In genomic region chr1:206931709-206932108, GRCh38 we compare ENCODE assay signal across 17 cellular contexts. TPM values are rescaled to one million over a fixed set of nuclear protein-coding genes. Genes with fewer than 3 reads are reported as not detected.
DNase-seq lines count a peak whose midpoint lies in the region; ATAC-seq and TF ChIP-seq lines count a peak whose summit lies in the region.
"Had no signal": no experiment of that assay in that cellular context is flagged by ENCODE, and none has a peak within 500 bp of the region (broad histone marks: within the 10 kb centered on the region; RNA-seq: fewer than 3 reads in every experiment).

No MANE protein-coding gene starts in this region.

- H3K27ac ChIP-seq in cardiac muscle cell (no peak overlapping the region), OCI-LY7 (ENCODE audit: low read depth, low read length, poor library complexity, severe bottlenecking) (no peak overlapping the region), tibial nerve (no peak overlapping the region), upper lobe of right lung (no peak overlapping the region)
- H3K27ac ChIP-seq: gastrocnemius medialis, HL-60, SJSA1 had no signal

- intact Hi-C loops in Right ventricle myocardium inferior (cut with DNase I) (loop anchor here (10.0 kb wide), 1 partner anchor 143 kb away; no protein-coding TSS in a partner anchor), OCI-LY7 (cut with micrococcal nuclease; ENCODE audit: unreplicated experiment) (loop anchor here (5.0 kb wide), 1 partner anchor 121 kb away; the partner anchor contains the start of genes PFKFB2 and YOD1), upper lobe of right lung (cut with DNase I) (no loop called here)

- no peak for TF ChIP-seq POLR2A in tibial nerve (IDR thresholded peaks at IDR 0.05)

- no TSS peak for BruUV-seq in OCI-LY7 (replicated peaks; lab: Mats Ljungman, UMichigan)

- H3K27me3 ChIP-seq in cardiac muscle cell (no peaks in the 10 kb centered on the region), tibial nerve (no peaks in the 10 kb centered on the region), upper lobe of right lung (no peaks in the 10 kb centered on the region)
- H3K27me3 ChIP-seq: gastrocnemius medialis, MG63, SJSA1 had no signal

- no peak overlapping the region for H2AFZ ChIP-seq in OCI-LY7 (ENCODE audit: low read length)

- no peaks in the 10 kb centered on the region for H3K4me1 ChIP-seq in cardiac muscle cell (ENCODE audit: low read depth)
- H3K4me1 ChIP-seq in OCI-LY7 (ENCODE audit: insufficient read depth, low read length, poor library complexity, severe bottlenecking), result peaks cover 17% of the 10 kb centered on the region
- H3K4me1 ChIP-seq in tibial nerve, result peaks cover 0 to 14% (median 0%) of the 10 kb centered on the region in 4 donors
- no peaks in the 10 kb centered on the region for H3K4me1 ChIP-seq in upper lobe of right lung
- H3K4me1 ChIP-seq: gastrocnemius medialis, SJSA1 had no signal

- no peaks in the 10 kb centered on the region for H3K9me2 ChIP-seq in OCI-LY7 (ENCODE audit: insufficient read depth, low read length)

- CTCF ChIA-PET in OCI-LY7 (lab: Charles Lee; ENCODE audit: unreplicated experiment), result interaction anchor here (0.8 to 1.5 kb wide), 5 partner anchors 10 to 301 kb away, joined by 3 to 6 read pairs (median 4); partner anchors contain the start of gene FCMR

- H3K9me3 ChIP-seq in cardiac muscle cell (ENCODE audit: low read depth), result no peaks in the 10 kb centered on the region
- H3K9me3 ChIP-seq in OCI-LY7 (ENCODE audit: low read length), result no peaks in the 10 kb centered on the region
- H3K9me3 ChIP-seq in tibial nerve, result no peaks in the 10 kb centered on the region
- no peaks in the 10 kb centered on the region for H3K9me3 ChIP-seq in upper lobe of right lung
- H3K9me3 ChIP-seq: gastrocnemius medialis, MG63, SJSA1 had no signal

- TF ChIP-seq EP300 in tibial nerve (IDR thresholded peaks at IDR 0.05), result no peak

- WGBS in tibial nerve, 2 donors, result 73 to 81% methylated on average over 6 of the region's 6 CpGs

- no peaks in the 10 kb centered on the region for H3K79me2 ChIP-seq in OCI-LY7 (ENCODE audit: insufficient read depth, low read depth, low read length)

- ATAC-seq in Right ventricle myocardium inferior, result no peak
- ATAC-seq in upper lobe of right lung, result no peak
- ATAC-seq in HG02852 (IDR thresholded peaks at IDR 0.05; ENCODE audit: unreplicated experiment), result no peak
- ATAC-seq: gastrocnemius medialis, left ventricle myocardium superior had no signal

- POLR2A ChIA-PET in OCI-LY7 (lab: Charles Lee), result interaction anchor here (1.0 to 3.8 kb wide), 3 partner anchors 10 to 19 kb away, joined by 4 to 23 read pairs (median 4); partner anchors contain the start of gene FCMR

- no peak for DNase-seq in cardiac muscle cell (ENCODE audit: low read depth in 1 of 2, low spot score in 1 of 2)
- no peak for DNase-seq in Right ventricle myocardium inferior (ENCODE audit: missing footprints)
- peak; percentile 25 for DNase-seq in OCI-LY7 (ENCODE audit: low spot score)
- no peak for DNase-seq in fibroblast of the aortic adventitia (ENCODE audit: low read depth)
- no peak for DNase-seq in NCI-H2107 (lab: John Stamatoyannopoulos, UW)
- DNase-seq in tibial nerve (ENCODE audit: low spot score in 2 of 2), result no peak
- DNase-seq in upper lobe of right lung, result no peak
- DNase-seq: activated CD4-positive, CD25-positive, alpha-beta regulatory T cell treated with anti-CD3 and anti-CD28 coated beads, Interleukin-2, amount 50 U/mL, for 72 hours; gastrocnemius medialis; left ventricle myocardium superior; MG63; NCI-H510A treated with DMSO at 0.1 percent for 48 hours; stimulated activated CD4-positive, alpha-beta T cell treated with anti-CD3 and anti-CD28 coated beads, Interleukin-2, amount 100 ng/mL, for 48 hours had no signal

- no peaks in the 10 kb centered on the region for H3K36me3 ChIP-seq in cardiac muscle cell
- no peaks in the 10 kb centered on the region for H3K36me3 ChIP-seq in OCI-LY7 (ENCODE audit: insufficient read depth, low read length)
- no peaks in the 10 kb centered on the region for H3K36me3 ChIP-seq in tibial nerve
- no peaks in the 10 kb centered on the region for H3K36me3 ChIP-seq in upper lobe of right lung
- H3K36me3 ChIP-seq: gastrocnemius medialis, MG63, SJSA1 had no signal

- TF ChIP-seq CTCF in cardiac muscle cell (IDR thresholded peaks at IDR 0.05; ENCODE audit: low read depth, low read length), result peak; percentile 11
- peak; percentile 33; the same call in 1 of the 2 replicates for TF ChIP-seq CTCF in OCI-LY7 (conservative IDR thresholded peaks at IDR 0.05; ENCODE audit: low read length)
- TF ChIP-seq CTCF in fibroblast of the aortic adventitia (IDR thresholded peaks at IDR 0.05; ENCODE audit: insufficient read depth, low read length), result peak; percentile 18
- TF ChIP-seq CTCF in tibial nerve (IDR thresholded peaks at IDR 0.05), result no peak
- no peak for TF ChIP-seq CTCF in upper lobe of right lung (IDR thresholded peaks at IDR 0.05)

- no peak overlapping the region for H3K4me2 ChIP-seq in OCI-LY7 (ENCODE audit: low read length)

- H4K20me1 ChIP-seq in OCI-LY7 (ENCODE audit: insufficient read depth, low read length), result no peaks in the 10 kb centered on the region

- H3K4me3 ChIP-seq in cardiac muscle cell (no peak overlapping the region), OCI-LY7 (ENCODE audit: low read depth, low read length, poor library complexity, severe bottlenecking) (no peak overlapping the region), fibroblast of the aortic adventitia (ENCODE audit: low read depth, low read length) (no peak overlapping the region), tibial nerve (no peak overlapping the region), upper lobe of right lung (no peak overlapping the region)
- H3K4me3 ChIP-seq: gastrocnemius medialis, MG63, SJSA1 had no signal

RNA-seq across cellular contexts. Expression of gene FCMR, which starts 10.0 kb away (rescaled TPM):
- total RNA-seq in cardiac muscle cell (not detected in 2 replicates), Right ventricle myocardium inferior (6.3 TPM), OCI-LY7 (2022) (9.2 and 10.6 TPM in 2 replicates), fibroblast of the aortic adventitia (ENCODE audit: low replicate concordance) (not detected in 2 replicates), tibial nerve (1 to 10 TPM; 1.8 to 3.1 (median 2.6) TPM), upper lobe of right lung (12.6 TPM)
- not detected in 2 replicates for polyA plus RNA-seq in cardiac muscle cell
- total RNA-seq in OCI-LY7 (2014; rRNA removed; shearing (Covaris generic)), result 3.2 and 5.2 TPM in 2 replicates
- total RNA-seq: osteocyte had no signal

RNA-seq across cellular contexts. Expression of gene PIGR, which starts 14.6 kb away (rescaled TPM):
- total RNA-seq in cardiac muscle cell, result not detected in 2 replicates
- not detected in 2 replicates for polyA plus RNA-seq in cardiac muscle cell
- total RNA-seq in Right ventricle myocardium inferior, result not detected
- total RNA-seq in OCI-LY7 (2014; rRNA removed; shearing (Covaris generic)), result 0.03 TPM in 1 of 2 replicates, not detected in the other
- total RNA-seq in OCI-LY7 (2022), result 0.17 TPM in 1 of 2 replicates, not detected in the other
- total RNA-seq in fibroblast of the aortic adventitia (ENCODE audit: low replicate concordance), result not detected in 2 replicates
- total RNA-seq in tibial nerve, result under 1 TPM in 1 of 4 donors, not detected in 3; 0.22 TPM
- total RNA-seq in upper lobe of right lung, result 700 TPM
- total RNA-seq: left ventricle myocardium superior, osteocyte, SJSA1 had no signal

RNA-seq across cellular contexts. Expression of gene IL24, which starts 34.5 kb away (rescaled TPM):
- total RNA-seq in cardiac muscle cell (not detected in 2 replicates), Right ventricle myocardium inferior (not detected), OCI-LY7 (2022) (not detected in 2 replicates), fibroblast of the aortic adventitia (ENCODE audit: low replicate concordance) (not detected in 2 replicates), tibial nerve (not detected), upper lobe of right lung (not detected)
- polyA plus RNA-seq in cardiac muscle cell, result not detected in 2 replicates
- total RNA-seq in OCI-LY7 (2014; rRNA removed; shearing (Covaris generic)), result not detected in 2 replicates
- total RNA-seq: gastrocnemius medialis, left ventricle myocardium superior, osteocyte had no signal

RNA-seq across cellular contexts. Expression of gene FCAMR, which starts 38.6 kb away (rescaled TPM):
- total RNA-seq in cardiac muscle cell (not detected in 2 replicates), Right ventricle myocardium inferior (not detected), OCI-LY7 (2022) (not detected in 2 replicates), fibroblast of the aortic adventitia (ENCODE audit: low replicate concordance) (not detected in 2 replicates), tibial nerve (not detected), upper lobe of right lung (not detected)
- not detected in 2 replicates for polyA plus RNA-seq in cardiac muscle cell
- not detected in 2 replicates for total RNA-seq in OCI-LY7 (2014; rRNA removed; shearing (Covaris generic))
- total RNA-seq: gastrocnemius medialis, left ventricle myocardium superior, osteocyte, SJSA1 had no signal

Comparison
In these comparisons a context has a peak if more than half of its experiments do, and no peak if none do; other contexts are left out.
1. CTCF ChIP-seq: peak in cardiac muscle cell (single experiment), OCI-LY7 (single experiment) and fibroblast of the aortic adventitia (single experiment); none in tibial nerve (0 of 5) and upper lobe of right lung (single experiment).
2. RNA of gene PIGR, which starts 14.6 kb away (total RNA-seq): 700 TPM in upper lobe of right lung (single experiment); 0.03 to 0.17 TPM in OCI-LY7, not detected in Right ventricle myocardium inferior (single experiment), not detected in cardiac muscle cell, not detected in fibroblast of the aortic adventitia and 0.22 TPM in tibial nerve; every median in the first group is over 100 times any median in the second.